Comparison of ENCODE assay signal across 25 cellular contexts in the genomic region with DNA sequence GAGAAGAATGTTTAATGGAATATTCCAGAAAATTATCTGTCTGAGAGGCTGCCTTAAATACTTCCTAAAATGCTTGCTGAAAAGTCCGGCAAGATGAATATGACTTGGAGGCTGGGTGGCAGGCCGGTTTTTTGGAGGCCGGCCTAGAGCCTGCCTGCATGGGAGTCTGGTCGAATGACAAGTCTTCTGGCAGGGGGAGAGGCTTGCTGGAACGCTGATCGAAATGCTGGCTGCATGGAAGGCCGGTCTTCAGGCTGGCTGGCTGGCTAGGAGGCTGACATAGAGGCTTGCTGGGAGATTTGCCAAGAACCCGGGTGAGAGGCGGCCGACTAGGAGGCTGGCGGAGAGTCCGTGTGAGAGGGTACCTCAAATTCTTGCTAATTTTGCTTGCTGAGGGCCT.
DNase-seq lines count a peak whose midpoint lies in the region; FAIRE-seq and TF ChIP-seq lines count a peak whose summit lies in the region.
"Had no signal": no experiment of that assay in that cellular context is flagged by ENCODE, and none has a peak within 500 bp of the region (broad histone marks: within the 10 kb centered on the region; RNA-seq: fewer than 3 reads in every experiment).

No MANE protein-coding gene starts in this region.

- POLR2A ChIA-PET in A673 (lab: Charles Lee; ENCODE audit: low non-redundant PET) = no interaction called here

- H3K4me3 ChIP-seq in H7 (ENCODE audit: insufficient read depth, low read depth, low read length) (no peak overlapping the region), adrenal gland (no peak overlapping the region), fibroblast of the aortic adventitia (ENCODE audit: low read depth, low read length) (no peak overlapping the region), A673 (ENCODE audit: low read depth, low read length, poor library complexity, severe bottlenecking) (no peak overlapping the region)
- H3K4me3 ChIP-seq: psoas muscle, smooth muscle cell had no signal

- no peaks in the 10 kb centered on the region for H3K9me3 ChIP-seq in adrenal gland (replicated peaks in 1 of 3)
- H3K9me3 ChIP-seq in A673 (ENCODE audit: low read depth, low read length, poor library complexity, severe bottlenecking) = no peaks in the 10 kb centered on the region
- H3K9me3 ChIP-seq: psoas muscle had no signal

- no peak overlapping the region for H3K27ac Mint-ChIP-seq in glutamatergic neuron (ENCODE audit: unreplicated experiment)
- H3K27ac Mint-ChIP-seq: activated CD4-positive, alpha-beta T cell treated with anti-CD3 and anti-CD28 coated beads, Interleukin-2, amount 10 ng/mL, durations not matched to agents 24 days and 14 days; activated CD8-positive, alpha-beta memory T cell treated with anti-CD3 and anti-CD28 coated beads, Interleukin-2, amount 10 ng/mL, durations not matched to agents 7 days and 5 days; activated T-helper 1 cell treated with anti-CD3 and anti-CD28 coated beads, Interleukin-12 subunit alpha, Interleukin-12 subunit beta, Interleukin-2, Interleukin-4 antibody, amounts not matched to agents 30 ng/mL and 10 ng/mL and 1 ng/mL, durations not matched to agents 14 hours and 24 hours and 36 hours; stimulated activated naive CD8-positive, alpha-beta T cell treated with anti-CD3 and anti-CD28 coated beads, Interleukin-15, Interleukin-2, amounts not matched to agents 100 ng/mL and 50 ng/mL, for 24 hours had no signal

- 46 to 81% (median 67%) methylated on average over 6 to 12 of the region's 12 CpGs for WGBS in adrenal gland, 4 donors

- DNase-seq in H7 (peak; percentile 16), adrenal gland (peak in 6 of 7 donors; percentile 26 to 62 (median 31)), fibroblast of the aortic adventitia (ENCODE audit: low read depth) (peak; percentile 69), posterior vena cava (ENCODE audit: low spot score) (peak; percentile 85), A673 (ENCODE audit: low spot score) (no peak), glutamatergic neuron (no peak), GM12891 (ENCODE audit: insufficient read length, low spot score) (no peak)
- DNase-seq: activated CD4-positive, alpha-beta T cell treated with anti-CD3 and anti-CD28 coated beads, Interleukin-2, amount 10 ng/mL, durations not matched to agents 24 days and 14 days; activated CD8-positive, alpha-beta memory T cell treated with anti-CD3 and anti-CD28 coated beads, Interleukin-2, amount 10 ng/mL, durations not matched to agents 7 days and 5 days; cortex of kidney; foreskin fibroblast; hippocampal formation; NCI-H1105; NCI-H2107; NCI-H526; stimulated activated CD4-positive, alpha-beta T cell treated with anti-CD3 and anti-CD28 coated beads, Interleukin-4, amount 100 ng/mL, for 1 hour; T-helper 1 cell had no signal

- TF ChIP-seq POLR2A in adrenal gland (IDR thresholded peaks at IDR 0.05) = no peak
- TF ChIP-seq POLR2A in GM12891 (IDR thresholded peaks at IDR 0.05; ENCODE audit: low read depth, low read length) = no peak

- no peaks in the 10 kb centered on the region for H3K9me3 Mint-ChIP-seq in glutamatergic neuron (ENCODE audit: unreplicated experiment)
- H3K9me3 Mint-ChIP-seq: activated CD4-positive, alpha-beta T cell treated with anti-CD3 and anti-CD28 coated beads, Interleukin-2, amount 10 ng/mL, durations not matched to agents 24 days and 14 days; activated naive CD4-positive, alpha-beta T cell treated with anti-CD3 and anti-CD28 coated beads, Interleukin-2, amount 50 U/mL, for 24 hours; activated T-helper 1 cell treated with anti-CD3 and anti-CD28 coated beads, Interleukin-12 subunit alpha, Interleukin-12 subunit beta, Interleukin-2, Interleukin-4 antibody, amounts not matched to agents 30 ng/mL and 10 ng/mL and 1 ng/mL, durations not matched to agents 14 hours and 24 hours and 36 hours; stimulated activated naive CD8-positive, alpha-beta T cell treated with anti-CD3 and anti-CD28 coated beads, Interleukin-15, Interleukin-2, amounts not matched to agents 100 ng/mL and 50 ng/mL, for 24 hours; type B pancreatic cell had no signal

- no peaks in the 10 kb centered on the region for H3K4me1 Mint-ChIP-seq in glutamatergic neuron (ENCODE audit: low read depth, unreplicated experiment)
- H3K4me1 Mint-ChIP-seq: activated CD4-positive, alpha-beta T cell treated with anti-CD3 and anti-CD28 coated beads, Interleukin-2, amount 10 ng/mL, durations not matched to agents 24 days and 14 days; activated naive CD4-positive, alpha-beta T cell treated with anti-CD3 and anti-CD28 coated beads, Interleukin-2, amount 50 U/mL, for 24 hours had no signal

- H3K27me3 Mint-ChIP-seq in glutamatergic neuron (ENCODE audit: unreplicated experiment) = no peaks in the 10 kb centered on the region
- H3K27me3 Mint-ChIP-seq: stimulated activated naive CD8-positive, alpha-beta T cell treated with anti-CD3 and anti-CD28 coated beads, Interleukin-15, Interleukin-2, amounts not matched to agents 100 ng/mL and 50 ng/mL, for 24 hours; type B pancreatic cell had no signal

- H3K36me3 ChIP-seq in H7 (replicated peaks; ENCODE audit: control insufficient read depth, insufficient read depth, low read length) (no peaks in the 10 kb centered on the region), adrenal gland (replicated peaks in 1 of 2) (no peaks in the 10 kb centered on the region), A673 (ENCODE audit: insufficient read depth, low read length, poor library complexity, severe bottlenecking) (no peaks in the 10 kb centered on the region)

- no peak for FAIRE-seq in GM12891 (lab: Jason Lieb, UNC)
- FAIRE-seq: GM18507 had no signal

- H3K27me3 ChIP-seq in H7 (ENCODE audit: control insufficient read depth, insufficient read depth, low read length) (no peaks in the 10 kb centered on the region), adrenal gland (no peaks in the 10 kb centered on the region), A673 (replicated peaks; ENCODE audit: insufficient read depth, low read depth, low read length, poor library complexity) (no peaks in the 10 kb centered on the region)

- TF ChIP-seq CTCF in adrenal gland (IDR thresholded peaks at IDR 0.05) (no peak), fibroblast of the aortic adventitia (IDR thresholded peaks at IDR 0.05; ENCODE audit: insufficient read depth, low read length) (no peak), A673 (conservative IDR thresholded peaks at IDR 0.05; ENCODE audit: low read depth, low read length) (no peak), glutamatergic neuron (IDR thresholded peaks at IDR 0.05; ENCODE audit: partially characterized antibody, unreplicated experiment) (no peak)

- BruUV-seq in A673 (replicated peaks; lab: Mats Ljungman, UMichigan) = no TSS peak

- H3K27ac ChIP-seq in adrenal gland = no peak overlapping the region
- H3K27ac ChIP-seq in A673 (ENCODE audit: low read depth, low read length, poor library complexity, severe bottlenecking) = no peak overlapping the region
- H3K27ac ChIP-seq: psoas muscle had no signal

- no peaks in the 10 kb centered on the region for H3K36me3 Mint-ChIP-seq in glutamatergic neuron (ENCODE audit: unreplicated experiment)
- H3K36me3 Mint-ChIP-seq: activated CD8-positive, alpha-beta memory T cell treated with anti-CD3 and anti-CD28 coated beads, Interleukin-2, amount 10 ng/mL, durations not matched to agents 7 days and 5 days; activated naive CD4-positive, alpha-beta T cell treated with anti-CD3 and anti-CD28 coated beads, Interleukin-2, amount 50 U/mL, for 24 hours; type B pancreatic cell had no signal

- intact Hi-C loops in adrenal gland (cut with DNase I) = no loop called here
- intact Hi-C loops in posterior vena cava (cut with DNase I) = no loop called here
- intact Hi-C loops in A673 (cut with micrococcal nuclease; ENCODE audit: unreplicated experiment) = no loop called here

- H3K4me1 ChIP-seq in adrenal gland (replicated peaks in 1 of 2) (no peaks in the 10 kb centered on the region), A673 (ENCODE audit: insufficient read depth, low read length, poor library complexity, severe bottlenecking) (no peaks in the 10 kb centered on the region)
- H3K4me1 ChIP-seq: psoas muscle had no signal

- CTCF ChIA-PET in A673 (lab: Charles Lee) = no interaction called here

- H3K4me3 Mint-ChIP-seq in glutamatergic neuron (ENCODE audit: unreplicated experiment) = no peak overlapping the region
- H3K4me3 Mint-ChIP-seq: activated CD4-positive, alpha-beta T cell treated with anti-CD3 and anti-CD28 coated beads, Interleukin-2, amount 10 ng/mL, durations not matched to agents 24 days and 14 days; activated CD8-positive, alpha-beta memory T cell treated with anti-CD3 and anti-CD28 coated beads, Interleukin-2, amount 10 ng/mL, durations not matched to agents 7 days and 5 days; activated naive CD4-positive, alpha-beta T cell treated with anti-CD3 and anti-CD28 coated beads, Interleukin-2, amount 50 U/mL, for 24 hours; activated T-helper 1 cell treated with anti-CD3 and anti-CD28 coated beads, Interleukin-12 subunit alpha, Interleukin-12 subunit beta, Interleukin-2, Interleukin-4 antibody, amounts not matched to agents 30 ng/mL and 10 ng/mL and 1 ng/mL, durations not matched to agents 14 hours and 24 hours and 36 hours; neural crest cell; stimulated activated naive CD8-positive, alpha-beta T cell treated with anti-CD3 and anti-CD28 coated beads, Interleukin-15, Interleukin-2, amounts not matched to agents 100 ng/mL and 50 ng/mL, for 24 hours; type B pancreatic cell had no signal

TF ChIP-seq in GM12891, 5 proteins besides CTCF, POLR2A, EP300 and RAD21:
- TF ChIP-seq POLR2AphosphoS5 (IDR thresholded peaks at IDR 0.05; ENCODE audit: low read depth, low read length) = no peak
- no peak for TF ChIP-seq TAF1 (IDR thresholded peaks at IDR 0.05; ENCODE audit: low read depth, low read length)
- no peak for TF ChIP-seq SPI1 (IDR thresholded peaks at IDR 0.05; ENCODE audit: low read depth, low read length)
- TF ChIP-seq PAX5 (IDR thresholded peaks at IDR 0.05; ENCODE audit: insufficient read depth, low read length, severe bottlenecking) = no peak
- TF ChIP-seq POU2F2 (IDR thresholded peaks at IDR 0.05; ENCODE audit: low read depth, low read length) = no peak

Comparison
In these comparisons a context has a peak if more than half of its experiments do, and no peak if none do; other contexts are left out.
1. DNase-seq: peak in H7 (single experiment), adrenal gland (6 of 7), fibroblast of the aortic adventitia (single experiment) and posterior vena cava (single experiment); none in A673 (single experiment), glutamatergic neuron (single experiment) and GM12891 (single experiment).